ENCODE assay signal across 1 cellular context in the genomic region with DNA sequence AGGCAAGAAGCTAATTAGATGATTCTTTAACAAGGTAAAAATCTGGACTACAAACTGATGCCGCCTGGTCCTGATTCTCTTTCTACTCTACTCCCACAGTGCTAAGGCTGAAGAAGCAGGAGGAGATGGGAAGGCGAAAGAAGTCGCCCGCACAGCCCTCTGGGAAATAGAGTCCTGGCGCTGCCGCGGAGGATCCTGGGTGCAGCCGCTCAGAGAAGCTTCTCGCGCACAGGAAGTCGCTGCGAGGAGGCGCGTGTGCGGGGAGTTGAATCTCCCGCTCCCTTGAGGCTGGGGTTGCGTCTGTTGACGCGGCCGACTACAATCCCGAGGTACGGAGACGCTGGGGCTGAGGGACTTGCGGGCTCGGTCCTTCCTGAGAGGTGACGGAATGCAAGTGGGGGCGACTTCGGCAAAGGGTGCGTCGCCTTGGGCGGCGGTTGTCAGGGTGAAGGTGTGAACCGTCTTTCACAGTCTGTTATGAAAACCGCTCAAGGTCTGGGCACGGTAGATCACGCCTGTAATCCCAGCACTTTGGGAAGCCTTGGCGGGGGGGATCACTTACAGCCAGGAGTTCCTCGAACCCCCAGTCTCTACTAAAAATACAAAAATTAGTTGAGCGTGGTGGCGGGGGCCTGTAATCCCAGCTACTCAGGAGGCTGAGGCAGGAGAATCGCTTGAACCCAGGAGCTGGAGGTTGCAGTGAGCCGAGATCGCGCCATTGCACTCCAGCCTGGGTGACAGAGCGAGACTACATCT.
TF ChIP-seq lines count a peak whose summit lies in the region.

A gene (plus strand): TSS at position 212 of the 756 bp plus-strand sequence. CDS start 5,078 bp downstream, outside the sequence.

TF ChIP-seq in K562, 482 proteins besides CTCF, POLR2A, EP300 and RAD21 (continued from another document and continues in another):
- TF ChIP-seq, protein P1, sequence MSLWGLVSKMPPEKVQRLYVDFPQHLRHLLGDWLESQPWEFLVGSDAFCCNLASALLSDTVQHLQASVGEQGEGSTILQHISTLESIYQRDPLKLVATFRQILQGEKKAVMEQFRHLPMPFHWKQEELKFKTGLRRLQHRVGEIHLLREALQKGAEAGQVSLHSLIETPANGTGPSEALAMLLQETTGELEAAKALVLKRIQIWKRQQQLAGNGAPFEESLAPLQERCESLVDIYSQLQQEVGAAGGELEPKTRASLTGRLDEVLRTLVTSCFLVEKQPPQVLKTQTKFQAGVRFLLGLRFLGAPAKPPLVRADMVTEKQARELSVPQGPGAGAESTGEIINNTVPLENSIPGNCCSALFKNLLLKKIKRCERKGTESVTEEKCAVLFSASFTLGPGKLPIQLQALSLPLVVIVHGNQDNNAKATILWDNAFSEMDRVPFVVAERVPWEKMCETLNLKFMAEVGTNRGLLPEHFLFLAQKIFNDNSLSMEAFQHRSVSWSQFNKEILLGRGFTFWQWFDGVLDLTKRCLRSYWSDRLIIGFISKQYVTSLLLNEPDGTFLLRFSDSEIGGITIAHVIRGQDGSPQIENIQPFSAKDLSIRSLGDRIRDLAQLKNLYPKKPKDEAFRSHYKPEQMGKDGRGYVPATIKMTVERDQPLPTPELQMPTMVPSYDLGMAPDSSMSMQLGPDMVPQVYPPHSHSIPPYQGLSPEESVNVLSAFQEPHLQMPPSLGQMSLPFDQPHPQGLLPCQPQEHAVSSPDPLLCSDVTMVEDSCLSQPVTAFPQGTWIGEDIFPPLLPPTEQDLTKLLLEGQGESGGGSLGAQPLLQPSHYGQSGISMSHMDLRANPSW (CRISPR knock-in tag; IDR thresholded peaks at IDR 0.05): 0 out of 2 replicates have a peak, but pooled peaks have one; percentile 58
- TF ChIP-seq HCFC1 (IDR thresholded peaks at IDR 0.05; ENCODE audit: low read depth, low read length): peak; percentile 91
- TF ChIP-seq SNRNP70 (optimal IDR thresholded peaks at IDR 0.05; ENCODE audit: low read depth, low read length): no peak
- TF ChIP-seq SMARCE1 (IDR thresholded peaks at IDR 0.05): peak; percentile 38; the same call in 1 of the 2 replicates
- no peak for TF ChIP-seq RUNX1 (IDR thresholded peaks at IDR 0.05; ENCODE audit: low read depth)
- TF ChIP-seq, protein P2, sequence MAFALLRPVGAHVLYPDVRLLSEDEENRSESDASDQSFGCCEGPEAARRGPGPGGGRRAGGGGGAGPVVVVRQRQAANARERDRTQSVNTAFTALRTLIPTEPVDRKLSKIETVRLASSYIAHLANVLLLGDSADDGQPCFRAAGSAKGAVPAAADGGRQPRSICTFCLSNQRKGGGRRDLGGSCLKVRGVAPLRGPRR (CRISPR knock-in tag; IDR thresholded peaks at IDR 0.05): no peak
- peak; percentile 29; the same call in 1 of the 2 replicates for TF ChIP-seq ZNF589 (CRISPR knock-in tag; IDR thresholded peaks at IDR 0.05; ENCODE audit: low read depth)
- TF ChIP-seq, protein P3, sequence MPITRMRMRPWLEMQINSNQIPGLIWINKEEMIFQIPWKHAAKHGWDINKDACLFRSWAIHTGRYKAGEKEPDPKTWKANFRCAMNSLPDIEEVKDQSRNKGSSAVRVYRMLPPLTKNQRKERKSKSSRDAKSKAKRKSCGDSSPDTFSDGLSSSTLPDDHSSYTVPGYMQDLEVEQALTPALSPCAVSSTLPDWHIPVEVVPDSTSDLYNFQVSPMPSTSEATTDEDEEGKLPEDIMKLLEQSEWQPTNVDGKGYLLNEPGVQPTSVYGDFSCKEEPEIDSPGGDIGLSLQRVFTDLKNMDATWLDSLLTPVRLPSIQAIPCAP (CRISPR knock-in tag; IDR thresholded peaks at IDR 0.05; ENCODE audit: borderline replicate concordance): peak; percentile 42; the same call in 1 of the 2 replicates
- TF ChIP-seq RBM14 (IDR thresholded peaks at IDR 0.05; ENCODE audit: borderline replicate concordance, insufficient read depth, low read depth, low read length): no peak
- TF ChIP-seq, protein P4, sequence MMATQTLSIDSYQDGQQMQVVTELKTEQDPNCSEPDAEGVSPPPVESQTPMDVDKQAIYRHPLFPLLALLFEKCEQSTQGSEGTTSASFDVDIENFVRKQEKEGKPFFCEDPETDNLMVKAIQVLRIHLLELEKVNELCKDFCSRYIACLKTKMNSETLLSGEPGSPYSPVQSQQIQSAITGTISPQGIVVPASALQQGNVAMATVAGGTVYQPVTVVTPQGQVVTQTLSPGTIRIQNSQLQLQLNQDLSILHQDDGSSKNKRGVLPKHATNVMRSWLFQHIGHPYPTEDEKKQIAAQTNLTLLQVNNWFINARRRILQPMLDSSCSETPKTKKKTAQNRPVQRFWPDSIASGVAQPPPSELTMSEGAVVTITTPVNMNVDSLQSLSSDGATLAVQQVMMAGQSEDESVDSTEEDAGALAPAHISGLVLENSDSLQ (IDR thresholded peaks at IDR 0.05): no peak
- TF ChIP-seq, protein P5, sequence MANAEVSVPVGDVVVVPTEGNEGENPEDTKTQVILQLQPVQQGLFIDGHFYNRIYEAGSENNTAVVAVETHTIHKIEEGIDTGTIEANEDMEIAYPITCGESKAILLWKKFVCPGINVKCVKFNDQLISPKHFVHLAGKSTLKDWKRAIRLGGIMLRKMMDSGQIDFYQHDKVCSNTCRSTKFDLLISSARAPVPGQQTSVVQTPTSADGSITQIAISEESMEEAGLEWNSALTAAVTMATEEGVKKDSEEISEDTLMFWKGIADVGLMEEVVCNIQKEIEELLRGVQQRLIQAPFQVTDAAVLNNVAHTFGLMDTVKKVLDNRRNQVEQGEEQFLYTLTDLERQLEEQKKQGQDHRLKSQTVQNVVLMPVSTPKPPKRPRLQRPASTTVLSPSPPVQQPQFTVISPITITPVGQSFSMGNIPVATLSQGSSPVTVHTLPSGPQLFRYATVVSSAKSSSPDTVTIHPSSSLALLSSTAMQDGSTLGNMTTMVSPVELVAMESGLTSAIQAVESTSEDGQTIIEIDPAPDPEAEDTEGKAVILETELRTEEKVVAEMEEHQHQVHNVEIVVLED (CRISPR knock-in tag; IDR thresholded peaks at IDR 0.05): peak; percentile 73
- no peak for TF ChIP-seq SETDB1 (IDR thresholded peaks at IDR 0.05; ENCODE audit: low read length)
- peak; percentile 78 for TF ChIP-seq SMAD1 (IDR thresholded peaks at IDR 0.05; ENCODE audit: low read depth, low read length, partially characterized antibody)
- no peak for TF ChIP-seq EGR1 (conservative IDR thresholded peaks at IDR 0.05)
- TF ChIP-seq TAF9B (IDR thresholded peaks at IDR 0.05; ENCODE audit: partially characterized antibody): no peak
- TF ChIP-seq, protein P6, sequence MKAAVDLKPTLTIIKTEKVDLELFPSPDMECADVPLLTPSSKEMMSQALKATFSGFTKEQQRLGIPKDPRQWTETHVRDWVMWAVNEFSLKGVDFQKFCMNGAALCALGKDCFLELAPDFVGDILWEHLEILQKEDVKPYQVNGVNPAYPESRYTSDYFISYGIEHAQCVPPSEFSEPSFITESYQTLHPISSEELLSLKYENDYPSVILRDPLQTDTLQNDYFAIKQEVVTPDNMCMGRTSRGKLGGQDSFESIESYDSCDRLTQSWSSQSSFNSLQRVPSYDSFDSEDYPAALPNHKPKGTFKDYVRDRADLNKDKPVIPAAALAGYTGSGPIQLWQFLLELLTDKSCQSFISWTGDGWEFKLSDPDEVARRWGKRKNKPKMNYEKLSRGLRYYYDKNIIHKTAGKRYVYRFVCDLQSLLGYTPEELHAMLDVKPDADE (conservative IDR thresholded peaks at IDR 0.05; ENCODE audit: control insufficient read depth, low read depth, low read length): peak; percentile 86
- TF ChIP-seq NBN (IDR thresholded peaks at IDR 0.05; ENCODE audit: low read depth): peak; percentile 75
- TF ChIP-seq ZBTB7A (IDR thresholded peaks at IDR 0.05; ENCODE audit: borderline replicate concordance, control insufficient read depth, low read depth, low read length): no peak
- TF ChIP-seq, protein P7, sequence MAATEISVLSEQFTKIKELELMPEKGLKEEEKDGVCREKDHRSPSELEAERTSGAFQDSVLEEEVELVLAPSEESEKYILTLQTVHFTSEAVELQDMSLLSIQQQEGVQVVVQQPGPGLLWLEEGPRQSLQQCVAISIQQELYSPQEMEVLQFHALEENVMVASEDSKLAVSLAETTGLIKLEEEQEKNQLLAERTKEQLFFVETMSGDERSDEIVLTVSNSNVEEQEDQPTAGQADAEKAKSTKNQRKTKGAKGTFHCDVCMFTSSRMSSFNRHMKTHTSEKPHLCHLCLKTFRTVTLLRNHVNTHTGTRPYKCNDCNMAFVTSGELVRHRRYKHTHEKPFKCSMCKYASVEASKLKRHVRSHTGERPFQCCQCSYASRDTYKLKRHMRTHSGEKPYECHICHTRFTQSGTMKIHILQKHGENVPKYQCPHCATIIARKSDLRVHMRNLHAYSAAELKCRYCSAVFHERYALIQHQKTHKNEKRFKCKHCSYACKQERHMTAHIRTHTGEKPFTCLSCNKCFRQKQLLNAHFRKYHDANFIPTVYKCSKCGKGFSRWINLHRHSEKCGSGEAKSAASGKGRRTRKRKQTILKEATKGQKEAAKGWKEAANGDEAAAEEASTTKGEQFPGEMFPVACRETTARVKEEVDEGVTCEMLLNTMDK (IDR thresholded peaks at IDR 0.05; ENCODE audit: borderline replicate concordance, insufficient read depth, low read depth, low read length, poor library complexity, severe bottlenecking): no peak
- no peak for TF ChIP-seq CBX5 (IDR thresholded peaks at IDR 0.05; ENCODE audit: borderline replicate concordance, low read depth)
- TF ChIP-seq SIX5 (IDR thresholded peaks at IDR 0.05; ENCODE audit: borderline replicate concordance in 1 of 2, insufficient read depth in 1 of 2, low read depth in 1 of 2, low read length in 2 of 2): peak; percentile 67; a peak in 3 of 4 replicates
- TF ChIP-seq NELFE (IDR thresholded peaks at IDR 0.05; ENCODE audit: insufficient read depth, insufficient read length): no peak
- peak; percentile 58 for TF ChIP-seq SMAD4 (CRISPR knock-in tag; conservative IDR thresholded peaks at IDR 0.05)
- peak; percentile 84 for TF ChIP-seq MYNN (IDR thresholded peaks at IDR 0.05)
- TF ChIP-seq MYNN (CRISPR knock-in tag; IDR thresholded peaks at IDR 0.05): no peak
- no peak for TF ChIP-seq ZBTB17 (CRISPR knock-in tag; IDR thresholded peaks at IDR 0.05)
- TF ChIP-seq U2AF2 (optimal IDR thresholded peaks at IDR 0.05; ENCODE audit: low read depth, low read length): no peak
- no peak for TF ChIP-seq HEY1 (CRISPR knock-in tag; IDR thresholded peaks at IDR 0.05; ENCODE audit: borderline replicate concordance)
- TF ChIP-seq SIRT6 (IDR thresholded peaks at IDR 0.05; ENCODE audit: low read depth, low read length): no peak
- TF ChIP-seq, protein P8, sequence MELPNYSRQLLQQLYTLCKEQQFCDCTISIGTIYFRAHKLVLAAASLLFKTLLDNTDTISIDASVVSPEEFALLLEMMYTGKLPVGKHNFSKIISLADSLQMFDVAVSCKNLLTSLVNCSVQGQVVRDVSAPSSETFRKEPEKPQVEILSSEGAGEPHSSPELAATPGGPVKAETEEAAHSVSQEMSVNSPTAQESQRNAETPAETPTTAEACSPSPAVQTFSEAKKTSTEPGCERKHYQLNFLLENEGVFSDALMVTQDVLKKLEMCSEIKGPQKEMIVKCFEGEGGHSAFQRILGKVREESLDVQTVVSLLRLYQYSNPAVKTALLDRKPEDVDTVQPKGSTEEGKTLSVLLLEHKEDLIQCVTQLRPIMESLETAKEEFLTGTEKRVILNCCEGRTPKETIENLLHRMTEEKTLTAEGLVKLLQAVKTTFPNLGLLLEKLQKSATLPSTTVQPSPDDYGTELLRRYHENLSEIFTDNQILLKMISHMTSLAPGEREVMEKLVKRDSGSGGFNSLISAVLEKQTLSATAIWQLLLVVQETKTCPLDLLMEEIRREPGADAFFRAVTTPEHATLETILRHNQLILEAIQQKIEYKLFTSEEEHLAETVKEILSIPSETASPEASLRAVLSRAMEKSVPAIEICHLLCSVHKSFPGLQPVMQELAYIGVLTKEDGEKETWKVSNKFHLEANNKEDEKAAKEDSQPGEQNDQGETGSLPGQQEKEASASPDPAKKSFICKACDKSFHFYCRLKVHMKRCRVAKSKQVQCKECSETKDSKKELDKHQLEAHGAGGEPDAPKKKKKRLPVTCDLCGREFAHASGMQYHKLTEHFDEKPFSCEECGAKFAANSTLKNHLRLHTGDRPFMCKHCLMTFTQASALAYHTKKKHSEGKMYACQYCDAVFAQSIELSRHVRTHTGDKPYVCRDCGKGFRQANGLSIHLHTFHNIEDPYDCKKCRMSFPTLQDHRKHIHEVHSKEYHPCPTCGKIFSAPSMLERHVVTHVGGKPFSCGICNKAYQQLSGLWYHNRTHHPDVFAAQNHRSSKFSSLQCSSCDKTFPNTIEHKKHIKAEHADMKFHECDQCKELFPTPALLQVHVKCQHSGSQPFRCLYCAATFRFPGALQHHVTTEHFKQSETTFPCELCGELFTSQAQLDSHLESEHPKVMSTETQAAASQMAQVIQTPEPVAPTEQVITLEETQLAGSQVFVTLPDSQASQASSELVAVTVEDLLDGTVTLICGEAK (IDR thresholded peaks at IDR 0.05): peak; percentile 75
- TF ChIP-seq, protein P8 (CRISPR knock-in tag; IDR thresholded peaks at IDR 0.05): no peak
- TF ChIP-seq, protein P9, sequence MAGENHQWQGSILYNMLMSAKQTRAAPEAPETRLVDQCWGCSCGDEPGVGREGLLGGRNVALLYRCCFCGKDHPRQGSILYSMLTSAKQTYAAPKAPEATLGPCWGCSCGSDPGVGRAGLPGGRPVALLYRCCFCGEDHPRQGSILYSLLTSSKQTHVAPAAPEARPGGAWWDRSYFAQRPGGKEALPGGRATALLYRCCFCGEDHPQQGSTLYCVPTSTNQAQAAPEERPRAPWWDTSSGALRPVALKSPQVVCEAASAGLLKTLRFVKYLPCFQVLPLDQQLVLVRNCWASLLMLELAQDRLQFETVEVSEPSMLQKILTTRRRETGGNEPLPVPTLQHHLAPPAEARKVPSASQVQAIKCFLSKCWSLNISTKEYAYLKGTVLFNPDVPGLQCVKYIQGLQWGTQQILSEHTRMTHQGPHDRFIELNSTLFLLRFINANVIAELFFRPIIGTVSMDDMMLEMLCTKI (IDR thresholded peaks at IDR 0.05; ENCODE audit: partially characterized antibody): no peak
- no peak for TF ChIP-seq CHD4 (IDR thresholded peaks at IDR 0.05; ENCODE audit: insufficient read depth, insufficient replicate concordance, low read depth, low read length, poor library complexity, severe bottlenecking)
